ENCODE assay signal across 15 cellular contexts in genomic region chr7:100268882-100269281, GRCh38. TPM values are rescaled to one million over a fixed set of nuclear protein-coding genes. Genes with fewer than 3 reads are reported as not detected.
DNase-seq lines count a peak whose midpoint lies in the region; ATAC-seq and TF ChIP-seq lines count a peak whose summit lies in the region.
"Not testable (repeated sequence)": the region's sequence is repeated elsewhere in the genome, so short reads cannot be mapped to it uniquely, and the experiment has no call there.
"Had no signal": no experiment of that assay in that cellular context is flagged by ENCODE, and none has a peak within 500 bp of the region (broad histone marks: within the 10 kb centered on the region; RNA-seq: fewer than 3 reads in every experiment).

No MANE protein-coding gene starts in this region.

- H3K4me1 Mint-ChIP-seq in Calu3 (ENCODE audit: low read depth, unreplicated experiment) (peaks cover 14% of the 10 kb centered on the region), endodermal cell (peaks cover 27% of the 10 kb centered on the region)

- H3K9me3 ChIP-seq in HUES6 (ENCODE audit: control insufficient read depth, insufficient read depth, low read depth, low read length); body of pancreas; endodermal cell (ENCODE audit: control insufficient read depth, low read length); neural cell (ENCODE audit: low read length); parathyroid adenoma (ENCODE audit: control insufficient read depth, low read length); gastrocnemius medialis: not testable (repeated sequence)

- not testable (repeated sequence) for H2AFZ ChIP-seq in neural cell (ENCODE audit: low read depth, low read length)
- peak overlapping the region; percentile 13 for H2AFZ ChIP-seq in parathyroid adenoma

- not testable (repeated sequence) for H3K4me3 ChIP-seq in HUES6 (ENCODE audit: low read depth, low read length); body of pancreas; parathyroid adenoma (ENCODE audit: low read depth, low read length)
- H3K4me3 ChIP-seq in endodermal cell (ENCODE audit: low read length) (peak overlapping the region; percentile 90), neural cell (ENCODE audit: low read length) (peak overlapping the region; percentile 71), gastrocnemius medialis (peak overlapping the region in 3 of 4 donors; percentile 73 to 80 (median 74))

- not testable (repeated sequence) for H3K4me2 ChIP-seq in neural cell (ENCODE audit: low read length); parathyroid adenoma (ENCODE audit: low read length)

- not testable (repeated sequence) for TF ChIP-seq RAD21 in neural cell (conservative IDR thresholded peaks at IDR 0.05)

- TF ChIP-seq CTCF in Calu3 (IDR thresholded peaks at IDR 0.05; ENCODE audit: unreplicated experiment); body of pancreas (IDR thresholded peaks at IDR 0.05); endodermal cell (conservative IDR thresholded peaks at IDR 0.05); neural cell (IDR thresholded peaks at IDR 0.05; ENCODE audit: poor library complexity, severe bottlenecking); parathyroid adenoma (IDR thresholded peaks at IDR 0.05); gastrocnemius medialis (IDR thresholded peaks at IDR 0.05 in 4 of 5, conservative IDR thresholded peaks at IDR 0.05 in 1 of 5): not testable (repeated sequence)

- not testable (repeated sequence) for H3K36me3 ChIP-seq in HUES6 (ENCODE audit: control insufficient read depth, insufficient read depth, low read length); body of pancreas (replicated peaks in 1 of 2; ENCODE audit: insufficient read depth in 1 of 2, low read depth in 2 of 2); neural cell (ENCODE audit: insufficient read depth, low read length); parathyroid adenoma (ENCODE audit: control insufficient read depth, insufficient read depth, low read length); gastrocnemius medialis
- H3K36me3 ChIP-seq in endodermal cell (ENCODE audit: control insufficient read depth, insufficient read depth, low read length): peaks cover 23% of the 10 kb centered on the region

- ATAC-seq in body of pancreas, gastrocnemius medialis: not testable (repeated sequence)

- H3K27ac ChIP-seq in HUES6 (ENCODE audit: low read depth, low read length); endodermal cell (ENCODE audit: low read depth, low read length); neural cell (ENCODE audit: low read length): not testable (repeated sequence)
- peak overlapping the region in 3 of 4 donors; percentile 55 to 81 (median 80) for H3K27ac ChIP-seq in body of pancreas
- H3K27ac ChIP-seq in parathyroid adenoma: peak overlapping the region; percentile 99
- peak overlapping the region; percentile 91 to 98 (median 96) for H3K27ac ChIP-seq in gastrocnemius medialis

- not testable (repeated sequence) for H3F3A ChIP-seq in neural cell (ENCODE audit: insufficient read depth, low read length, poor library complexity, severe bottlenecking)

- H3K9me2 ChIP-seq in neural cell (ENCODE audit: insufficient read depth, low read length): not testable (repeated sequence)

- not testable (repeated sequence) for H3K9me3 Mint-ChIP-seq in Calu3 (ENCODE audit: low read depth, unreplicated experiment); endodermal cell

- peaks cover 31% of the 10 kb centered on the region for H3K4me1 ChIP-seq in HUES6 (ENCODE audit: control insufficient read depth, insufficient read depth, low read length)
- peaks cover 38% of the 10 kb centered on the region for H3K4me1 ChIP-seq in body of pancreas
- not testable (repeated sequence) for H3K4me1 ChIP-seq in endodermal cell (ENCODE audit: control insufficient read depth, insufficient read depth, low read length)
- peaks cover 25% of the 10 kb centered on the region for H3K4me1 ChIP-seq in parathyroid adenoma
- H3K4me1 ChIP-seq in gastrocnemius medialis: peaks cover 53 to 58% of the 10 kb centered on the region in 2 donors

- intact Hi-C loops in Calu3 (cut with micrococcal nuclease; ENCODE audit: unreplicated experiment); body of pancreas (cut with DNase I); gastrocnemius medialis (cut with DNase I; ENCODE audit: low total_unique reads): not testable (repeated sequence)

- 76 to 83% methylated on average over 10 to 11 of the region's 11 CpGs for WGBS in body of pancreas, 2 donors
- 90 to 92% methylated on average over 8 to 9 of the region's 11 CpGs for WGBS in endodermal cell (ENCODE audit: insufficient coverage in 1 of 2, insufficient read length in 1 of 2), 2 experiments

- in situ Hi-C loops in gastrocnemius medialis (cut with MboI; ENCODE audit: low sequenced_read_pairs in 4 of 4): not testable (repeated sequence)

- H3K4me3 Mint-ChIP-seq in Calu3 (ENCODE audit: low read depth, unreplicated experiment): peak overlapping the region; percentile 67
- H3K4me3 Mint-ChIP-seq in endodermal cell: peak overlapping the region; percentile 95

- H3K27ac Mint-ChIP-seq in Calu3 (ENCODE audit: unreplicated experiment): not testable (repeated sequence)
- peak overlapping the region; percentile 98 for H3K27ac Mint-ChIP-seq in endodermal cell

- not testable (repeated sequence) for BruUV-seq in Calu3 (replicated peaks; lab: Mats Ljungman, UMichigan)

- not testable (repeated sequence) for H3K27me3 ChIP-seq in HUES6 (ENCODE audit: control insufficient read depth, insufficient read depth, low read length); body of pancreas; endodermal cell (ENCODE audit: control insufficient read depth, insufficient read depth, low read length, poor library complexity, severe bottlenecking); neural cell (ENCODE audit: insufficient read depth, low read depth, low read length); parathyroid adenoma (ENCODE audit: control insufficient read depth, insufficient read depth, low read length); gastrocnemius medialis

- H3K36me3 Mint-ChIP-seq in Calu3 (ENCODE audit: insufficient read depth, unreplicated experiment) (peaks cover 19% of the 10 kb centered on the region), endodermal cell (ENCODE audit: low read depth) (peaks cover 24% of the 10 kb centered on the region)

- not testable (repeated sequence) for TF ChIP-seq EP300 in neural cell (conservative IDR thresholded peaks at IDR 0.05; ENCODE audit: poor library complexity, severe bottlenecking)

- H4K20me1 ChIP-seq in neural cell (ENCODE audit: insufficient read depth): not testable (repeated sequence)

- H3K79me2 ChIP-seq in neural cell (replicated peaks; ENCODE audit: insufficient read depth, low read length) (peaks cover 37% of the 10 kb centered on the region), parathyroid adenoma (peaks cover 55% of the 10 kb centered on the region)

- H3K27me3 Mint-ChIP-seq in Calu3 (ENCODE audit: unreplicated experiment); endodermal cell (ENCODE audit: insufficient read depth): not testable (repeated sequence)

- not testable (repeated sequence) for TF ChIP-seq POLR2A in body of pancreas (IDR thresholded peaks at IDR 0.05); gastrocnemius medialis (IDR thresholded peaks at IDR 0.05)

- not testable (repeated sequence) for DNase-seq in Calu3, body of pancreas, endodermal cell, gastrocnemius medialis

- CTCF ChIA-PET in Calu3 (lab: Charles Lee): not testable (repeated sequence)

- H3K9ac ChIP-seq in HUES6 (ENCODE audit: low read length): peak overlapping the region; percentile 62
- H3K9ac ChIP-seq in endodermal cell (ENCODE audit: extremely low read depth, low read length, poor library complexity, severe bottlenecking): peak overlapping the region; percentile 69
- not testable (repeated sequence) for H3K9ac ChIP-seq in neural cell (ENCODE audit: low read length)
- peak overlapping the region; percentile 46 for H3K9ac ChIP-seq in parathyroid adenoma

RNA-seq across cellular contexts. Expression of gene SPDYE3, which starts 38.6 kb away (rescaled TPM):
- total RNA-seq in Calu3 (2022): not detected in 2 replicates
- not detected for total RNA-seq in body of pancreas
- not detected for total RNA-seq in endodermal cell
- polyA plus RNA-seq in endodermal cell (2013, experiment 1 of 2): not detected
- polyA plus RNA-seq in endodermal cell (2013, experiment 2 of 2): not detected
- polyA plus RNA-seq in neural cell: not detected in 2 replicates
- not detected in 2 replicates for polyA minus RNA-seq in neural cell
- not detected for total RNA-seq in gastrocnemius medialis
- total RNA-seq: A673; CD4-positive, alpha-beta memory T cell; G401; GM12878; H7; IMR-90; K562 had no signal
- polyA plus RNA-seq: AG04450, IMR-90 had no signal

RNA-seq across cellular contexts. Expression of gene PVRIG, which starts 49.1 kb away (rescaled TPM):
- total RNA-seq in Calu3 (2022): not detected in 2 replicates
- total RNA-seq in body of pancreas: 1 to 10 TPM in 1 of 2 donors, under 1 TPM in 1; 0.78 to 4.0 TPM
- total RNA-seq in endodermal cell: not detected
- not detected for polyA plus RNA-seq in endodermal cell (2013, experiment 1 of 2)
- polyA plus RNA-seq in endodermal cell (2013, experiment 2 of 2): not detected
- polyA plus RNA-seq in neural cell: 0.16 TPM in 1 of 2 replicates, not detected in the other
- polyA minus RNA-seq in neural cell: not detected in 2 replicates
- total RNA-seq in gastrocnemius medialis: not detected
- total RNA-seq: A673, G401, H7, IMR-90 had no signal
- polyA plus RNA-seq: AG04450, IMR-90 had no signal
